In the genomic region with DNA sequence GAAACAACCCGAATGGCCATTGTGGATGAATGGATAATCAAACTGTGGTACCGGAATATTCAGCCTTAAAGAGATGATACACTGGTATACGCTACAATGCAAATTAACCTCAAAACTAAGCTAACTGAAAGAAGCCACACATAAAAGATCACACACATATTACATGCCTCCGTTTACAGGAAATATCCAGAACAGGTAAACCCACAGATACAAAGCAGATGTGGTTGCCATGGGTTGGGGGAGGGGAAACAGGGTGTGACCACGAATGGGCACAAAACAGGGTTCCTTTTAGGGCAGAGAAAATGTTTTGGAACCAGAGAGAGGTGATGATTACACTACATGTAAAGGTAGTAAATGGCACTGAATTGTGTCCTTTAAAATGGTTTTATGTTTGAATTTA, we compare ENCODE assay signal across 1 cellular context.
TF ChIP-seq lines count a peak whose summit lies in the region.

No MANE protein-coding gene starts in this region.

TF ChIP-seq in K562, 482 proteins besides CTCF, POLR2A, EP300 and RAD21:
- TF ChIP-seq RFX1 (IDR thresholded peaks at IDR 0.05) (peak; percentile 6; the same call in 1 of the 2 replicates), CSDE1 (IDR thresholded peaks at IDR 0.05) (0 out of 4 replicates have a peak, but pooled peaks of 1 of the 2 experiments have one; percentile 20)
- TF ChIP-seq, protein P1, sequence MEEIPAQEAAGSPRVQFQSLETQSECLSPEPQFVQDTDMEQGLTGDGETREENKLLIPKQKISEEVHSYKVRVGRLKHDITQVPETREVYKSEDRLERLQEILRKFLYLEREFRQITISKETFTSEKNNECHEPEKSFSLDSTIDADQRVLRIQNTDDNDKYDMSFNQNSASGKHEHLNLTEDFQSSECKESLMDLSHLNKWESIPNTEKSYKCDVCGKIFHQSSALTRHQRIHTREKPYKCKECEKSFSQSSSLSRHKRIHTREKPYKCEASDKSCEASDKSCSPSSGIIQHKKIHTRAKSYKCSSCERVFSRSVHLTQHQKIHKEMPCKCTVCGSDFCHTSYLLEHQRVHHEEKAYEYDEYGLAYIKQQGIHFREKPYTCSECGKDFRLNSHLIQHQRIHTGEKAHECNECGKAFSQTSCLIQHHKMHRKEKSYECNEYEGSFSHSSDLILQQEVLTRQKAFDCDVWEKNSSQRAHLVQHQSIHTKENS (CRISPR knock-in tag; IDR thresholded peaks at IDR 0.05) = no peak
